In genomic region chr7:157373493-157373892, GRCh38 we compare ENCODE assay signal across 2 cellular contexts.
TF ChIP-seq lines count a peak whose summit lies in the region.

No MANE protein-coding gene starts in this region.

TF ChIP-seq in liver, 16 proteins besides CTCF, POLR2A, EP300 and RAD21:
- TF ChIP-seq HNF4A (conservative IDR thresholded peaks at IDR 0.05) (peak; percentile 28 to 39), FOXA2 (IDR thresholded peaks at IDR 0.05) (peak; percentile 18), HNF4G (IDR thresholded peaks at IDR 0.05) (no peak), RXRA (IDR thresholded peaks at IDR 0.05) (no peak)
- TF ChIP-seq, protein P1, sequence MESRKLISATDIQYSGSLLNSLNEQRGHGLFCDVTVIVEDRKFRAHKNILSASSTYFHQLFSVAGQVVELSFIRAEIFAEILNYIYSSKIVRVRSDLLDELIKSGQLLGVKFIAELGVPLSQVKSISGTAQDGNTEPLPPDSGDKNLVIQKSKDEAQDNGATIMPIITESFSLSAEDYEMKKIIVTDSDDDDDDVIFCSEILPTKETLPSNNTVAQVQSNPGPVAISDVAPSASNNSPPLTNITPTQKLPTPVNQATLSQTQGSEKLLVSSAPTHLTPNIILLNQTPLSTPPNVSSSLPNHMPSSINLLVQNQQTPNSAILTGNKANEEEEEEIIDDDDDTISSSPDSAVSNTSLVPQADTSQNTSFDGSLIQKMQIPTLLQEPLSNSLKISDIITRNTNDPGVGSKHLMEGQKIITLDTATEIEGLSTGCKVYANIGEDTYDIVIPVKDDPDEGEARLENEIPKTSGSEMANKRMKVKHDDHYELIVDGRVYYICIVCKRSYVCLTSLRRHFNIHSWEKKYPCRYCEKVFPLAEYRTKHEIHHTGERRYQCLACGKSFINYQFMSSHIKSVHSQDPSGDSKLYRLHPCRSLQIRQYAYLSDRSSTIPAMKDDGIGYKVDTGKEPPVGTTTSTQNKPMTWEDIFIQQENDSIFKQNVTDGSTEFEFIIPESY (IDR thresholded peaks at IDR 0.05), result no peak

TF ChIP-seq in HepG2, 621 proteins besides CTCF, POLR2A, EP300 and RAD21:
- TF ChIP-seq ZSCAN25 (CRISPR knock-in tag; IDR thresholded peaks at IDR 0.05) (no peak), PAXIP1 (CRISPR knock-in tag; conservative IDR thresholded peaks at IDR 0.05) (no peak), MEIS2 (CRISPR knock-in tag; IDR thresholded peaks at IDR 0.05) (no peak), TFE3 (CRISPR knock-in tag; IDR thresholded peaks at IDR 0.05) (no peak)
